In genomic region chr9:130237071-130237470, GRCh38 we compare ENCODE assay signal across 22 cellular contexts. TPM values are rescaled to one million over a fixed set of nuclear protein-coding genes. Genes with fewer than 3 reads are reported as not detected.
A peak's percentile ranks its signal among the peaks of the same experiment; 100 is the strongest.
DNase-seq lines count a peak whose midpoint lies in the region; ATAC-seq and TF ChIP-seq lines count a peak whose summit lies in the region.
"Had no signal": no experiment of that assay in that cellular context is flagged by ENCODE, and none has a peak within 500 bp of the region (broad histone marks: within the 10 kb centered on the region; RNA-seq: fewer than 3 reads in every experiment).

No MANE protein-coding gene starts in this region.

- TF ChIP-seq POLR2A in esophagus muscularis mucosa (IDR thresholded peaks at IDR 0.05; ENCODE audit: low read depth) (no peak), vagina (IDR thresholded peaks at IDR 0.05) (no peak)

- H3K36me3 ChIP-seq in esophagus muscularis mucosa (peaks cover 0 to 23% (median 11%) of the 10 kb centered on the region in 4 donors), vagina (no peaks in the 10 kb centered on the region)

- no peaks in the 10 kb centered on the region for H3K9me3 ChIP-seq in esophagus muscularis mucosa
- H3K9me3 ChIP-seq in vagina, result no peaks in the 10 kb centered on the region
- H3K9me3 ChIP-seq: ascending aorta had no signal

- peaks cover 11 to 46% (median 44%) of the 10 kb centered on the region in 4 donors for H3K4me1 ChIP-seq in esophagus muscularis mucosa
- H3K4me1 ChIP-seq in vagina, result peaks cover 23% of the 10 kb centered on the region

- 50% methylated on average over 11 of the region's 11 CpGs for WGBS in esophagus muscularis mucosa

- no peak overlapping the region for H3K4me3 Mint-ChIP-seq in nephron progenitor cell
- H3K4me3 Mint-ChIP-seq: activated CD4-positive, alpha-beta T cell treated with anti-CD3 and anti-CD28 coated beads, Interleukin-2, amount 10 ng/mL, durations not matched to agents 7 days and 5 days; endodermal cell had no signal

- ATAC-seq in HG03460 (IDR thresholded peaks at IDR 0.05; ENCODE audit: unreplicated experiment), result no peak
- ATAC-seq: left ventricle myocardium superior had no signal

- no peaks in the 10 kb centered on the region for H3K27me3 ChIP-seq in esophagus muscularis mucosa
- H3K27me3 ChIP-seq in vagina, result no peaks in the 10 kb centered on the region
- H3K27me3 ChIP-seq: ascending aorta had no signal

- H3K4me3 ChIP-seq in esophagus muscularis mucosa (no peak overlapping the region), vagina (no peak overlapping the region)
- H3K4me3 ChIP-seq: ascending aorta had no signal

- no peak for TF ChIP-seq EP300 in esophagus muscularis mucosa (IDR thresholded peaks at IDR 0.05)

- H3K36me3 Mint-ChIP-seq in nephron progenitor cell (ENCODE audit: low read depth), result peaks cover 17% of the 10 kb centered on the region

- H3K27me3 Mint-ChIP-seq in nephron progenitor cell (ENCODE audit: low read depth, poor library complexity), result peaks cover 7% of the 10 kb centered on the region
- H3K27me3 Mint-ChIP-seq: activated CD4-positive, alpha-beta T cell treated with anti-CD3 and anti-CD28 coated beads, Interleukin-2, amount 10 ng/mL, durations not matched to agents 7 days and 5 days had no signal

- peaks cover 60% of the 10 kb centered on the region for H3K4me1 Mint-ChIP-seq in nephron progenitor cell

- H3K27ac ChIP-seq in esophagus muscularis mucosa (replicated peaks in 1 of 4) (peak overlapping the region; percentile 76 to 84 (median 80)), vagina (peak overlapping the region; percentile 6)
- H3K27ac ChIP-seq: ascending aorta had no signal

- TF ChIP-seq CTCF in esophagus muscularis mucosa (IDR thresholded peaks at IDR 0.05), result no peak
- no peak for TF ChIP-seq CTCF in nephron progenitor cell (IDR thresholded peaks at IDR 0.05)
- TF ChIP-seq CTCF in vagina (IDR thresholded peaks at IDR 0.05), result no peak

- no peaks in the 10 kb centered on the region for H3K9me3 Mint-ChIP-seq in nephron progenitor cell
- H3K9me3 Mint-ChIP-seq: activated CD4-positive, alpha-beta T cell treated with anti-CD3 and anti-CD28 coated beads, Interleukin-2, amount 10 ng/mL, durations not matched to agents 7 days and 5 days; endodermal cell had no signal

- intact Hi-C loops in esophagus muscularis mucosa (cut with DNase I) (loop anchor here (2.0 to 5.0 kb wide), 3 partner anchors 65 to 350 kb away; partner anchors contain the start of gene NCS1), vagina (cut with DNase I) (loop anchor here (2.0 to 5.0 kb wide), 2 partner anchors 65 to 130 kb away; partner anchors contain the start of gene NCS1)

- DNase-seq in NCI-H510A treated with DMSO at 0.1 percent for 48 hours (lab: John Stamatoyannopoulos, UW), result peak; percentile 7
- DNase-seq in NCI-H510A (lab: John Stamatoyannopoulos, UW), result no peak
- DNase-seq in esophagus muscularis mucosa (ENCODE audit: extremely low spot score), result no peak
- no peak for DNase-seq in nephron progenitor cell
- DNase-seq in vagina (ENCODE audit: extremely low spot score in 2 of 2), result no peak
- DNase-seq in activated effector memory CD4-positive, alpha-beta T cell treated with anti-CD3 and anti-CD28 coated beads, Interleukin-2, amount 50 U/mL, for 16 hours, result no peak
- no peak for DNase-seq in glomerular visceral epithelial cell (ENCODE audit: extremely low spot score)
- DNase-seq: 8988T; activated CD4-positive, alpha-beta T cell treated with anti-CD3 and anti-CD28 coated beads, Interleukin-2, amount 10 ng/mL, durations not matched to agents 7 days and 5 days; activated CD8-positive, alpha-beta memory T cell treated with anti-CD3 and anti-CD28 coated beads, Interleukin-2, amount 50 U/mL, for 48 hours; activated naive CD4-positive, alpha-beta T cell treated with Interleukin-2 at 50 U/mL for 16 hours; C1 segment of cervical spinal cord; left ventricle myocardium superior; NCI-H146; NCI-H226; RPMI8226; small intestine; stimulated activated CD4-positive, alpha-beta T cell treated with anti-CD3 and anti-CD28 coated beads, Interleukin-4, amount 100 ng/mL, for 24 hours; substantia nigra had no signal

- H3K27ac Mint-ChIP-seq in nephron progenitor cell, result peak overlapping the region; percentile 91
- H3K27ac Mint-ChIP-seq: activated CD4-positive, alpha-beta T cell treated with anti-CD3 and anti-CD28 coated beads, Interleukin-2, amount 10 ng/mL, durations not matched to agents 7 days and 5 days; endodermal cell had no signal

RNA-seq across cellular contexts. Expression of gene HMCN2, which starts 28.5 kb away (rescaled TPM):
- 10 to 100 TPM in 3 of 4 donors, 1 to 10 TPM in 1; 9.1 to 38.6 (median 12.5) TPM for total RNA-seq in esophagus muscularis mucosa
- total RNA-seq in vagina, result 5.2 TPM
- total RNA-seq: activated CD4-positive, alpha-beta T cell treated with anti-CD3 and anti-CD28 coated beads, Interleukin-2, amount 10 ng/mL, durations not matched to agents 7 days and 5 days had no signal
